ENCODE assay signal across 26 cellular contexts in genomic region chr3:67619966-67620365, GRCh38. TPM values are rescaled to one million over a fixed set of nuclear protein-coding genes. Genes with fewer than 3 reads are reported as not detected.
DNase-seq lines count a peak whose midpoint lies in the region; ATAC-seq, FAIRE-seq and TF ChIP-seq lines count a peak whose summit lies in the region.
"Had no signal": no experiment of that assay in that cellular context is flagged by ENCODE, and none has a peak within 500 bp of the region (broad histone marks: within the 10 kb centered on the region; RNA-seq: fewer than 3 reads in every experiment).

No MANE protein-coding gene starts in this region.

- TF ChIP-seq POLR2A in GM12892 (IDR thresholded peaks at IDR 0.05; ENCODE audit: low read depth, low read length) = no peak

- peak overlapping the region; percentile 90 for H3K27ac Mint-ChIP-seq in nephron progenitor cell
- H3K27ac Mint-ChIP-seq: CD4-positive, alpha-beta T cell had no signal

- FAIRE-seq in bronchial epithelial cell (lab: Jason Lieb, UNC) (peak; percentile 7), GM12892 (lab: Jason Lieb, UNC) (no peak)

- H3K4me1 Mint-ChIP-seq in nephron progenitor cell = peaks cover 9% of the 10 kb centered on the region

- no peak for ATAC-seq in GM21390 (IDR thresholded peaks at IDR 0.05; ENCODE audit: unreplicated experiment)
- no peak for ATAC-seq in HG03571 (IDR thresholded peaks at IDR 0.05; ENCODE audit: unreplicated experiment)

- H3K4me3 ChIP-seq in bronchial epithelial cell (ENCODE audit: low read depth, low read length) = no peak overlapping the region
- H3K4me3 ChIP-seq: GM23248, HAP-1, Peyer's patch, SK-N-MC had no signal

- H3K27me3 Mint-ChIP-seq in nephron progenitor cell (ENCODE audit: low read depth, poor library complexity) = peaks cover 6% of the 10 kb centered on the region
- H3K27me3 Mint-ChIP-seq: CD4-positive, alpha-beta T cell had no signal

- TF ChIP-seq CTCF in bronchial epithelial cell (IDR thresholded peaks at IDR 0.05; ENCODE audit: insufficient read depth, low read length, severe bottlenecking) (no peak), nephron progenitor cell (IDR thresholded peaks at IDR 0.05) (no peak)

- H3K9me3 Mint-ChIP-seq in nephron progenitor cell = no peaks in the 10 kb centered on the region
- H3K9me3 Mint-ChIP-seq: CD4-positive, alpha-beta T cell had no signal

- no peak overlapping the region for H3K4me3 Mint-ChIP-seq in nephron progenitor cell
- H3K4me3 Mint-ChIP-seq: CD4-positive, alpha-beta T cell had no signal

- no peaks in the 10 kb centered on the region for H3K27me3 ChIP-seq in bronchial epithelial cell (ENCODE audit: control insufficient read depth, insufficient read depth, low read length)
- H3K27me3 ChIP-seq: Peyer's patch had no signal

- DNase-seq in COLO829 (ENCODE audit: low spot score) (peak; percentile 67), NCI-H69 (lab: John Stamatoyannopoulos, UW) (peak; percentile 43), bronchial epithelial cell (ENCODE audit: low read depth) (no peak), nephron progenitor cell (no peak), GM12892 (ENCODE audit: insufficient read length) (no peak), SKM-1 (lab: John Stamatoyannopoulos, UW; ENCODE audit: unreplicated experiment) (no peak)
- DNase-seq: 8988T; ACHN; CD4-positive, alpha-beta T cell; COR-L47; DMS79; EL; GDM1; GM23248; NCI-H1092; NCI-H1417 treated with DMSO at 0.1 percent for 48 hours; NCI-H1694 treated with DMSO at 0.1 percent for 48 hours; NCI-H2081; NCI-H2227 treated with DMSO at 0.1 percent for 48 hours; NCI-H526 treated with DMSO at 0.1 percent for 48 hours; Peyer's patch; SHP77 treated with DMSO at 0.1 percent for 48 hours had no signal

- peaks cover 2% of the 10 kb centered on the region for H3K36me3 ChIP-seq in bronchial epithelial cell (ENCODE audit: control insufficient read depth, insufficient read depth, low read length)

- H3K36me3 Mint-ChIP-seq in nephron progenitor cell (ENCODE audit: low read depth) = peaks cover 47% of the 10 kb centered on the region

RNA-seq across cellular contexts. Expression of gene SUCLG2, which starts 34.4 kb away (rescaled TPM):
- 42.1 and 47.1 TPM in 2 replicates for total RNA-seq in bronchial epithelial cell
- polyA plus RNA-seq in GM12892 (2012; ENCODE audit: missing spikeins) = 35.6 TPM

Comparison
In these comparisons a context has a peak if more than half of its experiments do, and no peak if none do; other contexts are left out.
1. DNase-seq: peak in COLO829 (single experiment) and NCI-H69 (single experiment); none in bronchial epithelial cell (single experiment), nephron progenitor cell (single experiment), GM12892 (single experiment) and SKM-1 (single experiment).